ENCODE assay signal across 8 cellular contexts in the genomic region with DNA sequence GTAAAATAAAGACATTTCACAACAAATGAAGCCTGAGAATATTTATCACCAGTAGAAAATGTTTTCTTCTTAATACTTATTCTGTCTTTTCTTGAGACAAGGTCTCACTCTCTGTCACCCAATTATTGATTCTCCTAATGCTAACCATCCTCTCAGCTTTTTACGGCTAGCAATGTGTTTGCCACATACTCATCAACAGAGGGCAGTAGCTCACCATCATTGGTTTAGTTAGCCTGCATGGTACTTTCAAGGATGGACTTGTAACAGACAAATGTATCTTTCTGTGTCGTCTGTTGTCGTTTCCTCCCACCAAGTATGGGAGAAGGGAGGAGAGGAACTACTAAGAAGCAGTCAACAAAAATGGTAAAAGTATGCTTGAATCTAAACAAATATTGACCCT. TPM values are rescaled to one million over a fixed set of nuclear protein-coding genes. Genes with fewer than 3 reads are reported as not detected.
DNase-seq lines count a peak whose midpoint lies in the region; ATAC-seq, FAIRE-seq and TF ChIP-seq lines count a peak whose summit lies in the region.

No MANE protein-coding gene starts in this region.

- H3T11ph ChIP-seq in H9 (ENCODE audit: low read length): no peak overlapping the region

- peak; percentile 72 for TF ChIP-seq CTCF in GM06990 (IDR thresholded peaks at IDR 0.05; ENCODE audit: insufficient read depth, low read length, poor library complexity, severe bottlenecking)
- TF ChIP-seq CTCF in H9 (conservative IDR thresholded peaks at IDR 0.05): peak; percentile 87
- TF ChIP-seq CTCF in Panc1 (IDR thresholded peaks at IDR 0.05): peak; percentile 79
- TF ChIP-seq CTCF in K562 (IDR thresholded peaks at IDR 0.05 in 2 of 3, conservative IDR thresholded peaks at IDR 0.05 in 1 of 3; ENCODE audit: insufficient read depth in 2 of 3, low read depth in 1 of 3, low read length in 3 of 3): peak; percentile 56 to 79 (median 65)

- no peak overlapping the region; a peak in 1 of 5 replicates for H3K4me3 Mint-ChIP-seq in H9

- no peak overlapping the region for H2BK12ac ChIP-seq in H9 (ENCODE audit: insufficient read length, low read depth, low read length)

- H3K9me3 ChIP-seq in H9 (ENCODE audit: control insufficient read depth, low read depth, low read length) (no peaks in the 10 kb centered on the region), Panc1 (ENCODE audit: control insufficient read depth, insufficient read depth, low read depth, low read length) (no peaks in the 10 kb centered on the region), K562 (replicated peaks; ENCODE audit: control insufficient read depth, insufficient read depth, low read depth, low read length) (no peaks in the 10 kb centered on the region), iPS-18a (ENCODE audit: control insufficient read depth, low read depth, low read length) (no peaks in the 10 kb centered on the region)

- in situ Hi-C loops in ACHN (cut with HindIII; ENCODE audit: low pct_ligation_motif_present, low pct_unique_long_range_greater_than_20kb, low sequenced_read_pairs): no loop called here
- in situ Hi-C loops in Panc1 (cut with HindIII; ENCODE audit: low pct_unique_long_range_greater_than_20kb, low sequenced_read_pairs): no loop called here
- in situ Hi-C loops in K562 (cut with MboI): loop anchor here (25.0 kb wide), 1 partner anchor 859 kb away; a partner anchor contains a TSS

- CTCF ChIA-PET in Panc1 (lab: Charles Lee) (interaction anchor here (0.5 to 4.0 kb wide), 16 partner anchors 34 to 1943 kb away, joined by 3 to 90 read pairs (median 4); a partner anchor contains a TSS), K562 (lab: Yijun Ruan, JAX; ENCODE audit: low intra/inter-chr PET ratio) (interaction anchor here (0.6 to 4.7 kb wide), 8 partner anchors 54 to 590 kb away, joined by 3 to 93 read pairs (median 10); a partner anchor contains a TSS)

- POLR2A ChIA-PET in Panc1 (lab: Charles Lee): no interaction called here
- POLR2A ChIA-PET in K562 (lab: Yijun Ruan, JAX): interaction anchor here (0.6 to 1.7 kb wide), 5 partner anchors 148 to 257 kb away, joined by 3 to 4 read pairs (median 4); a partner anchor contains a TSS

- H2BK20ac ChIP-seq in H9 (ENCODE audit: low read depth, low read length, poor library complexity, severe bottlenecking): no peak overlapping the region

- peaks cover 23% of the 10 kb centered on the region for H3K27me3 Mint-ChIP-seq in H9 (ENCODE audit: low read depth)

- BruUV-seq in Panc1 (replicated peaks; lab: Mats Ljungman, UMichigan) (no TSS peak), K562 (replicated peaks; lab: Mats Ljungman, UMichigan) (no TSS peak)

- peaks cover 8 to 10% of the 10 kb centered on the region in 2 experiments for H3K4me1 Mint-ChIP-seq in H9

- peak; percentile 68 to 81 for TF ChIP-seq RAD21 in K562 (CRISPR knock-in tag; conservative IDR thresholded peaks at IDR 0.05 in 1 of 2, IDR thresholded peaks at IDR 0.05 in 1 of 2)

- H3K9me3 Mint-ChIP-seq in H9: no peaks in the 10 kb centered on the region; a peak in 1 of 5 replicates

- WGBS in H9 (ENCODE audit: extremely low coverage, insufficient read length, low lambda C conversion rate): no CpG with 5 or more reads among the region's 3 CpGs
- 0% methylated on average over 3 of the region's 3 CpGs for WGBS in K562 (ENCODE audit: insufficient coverage, low coverage, missing lambda C conversion rate)

- H3K9me1 ChIP-seq in K562 (ENCODE audit: control insufficient read depth, insufficient read depth, low read length): no peaks in the 10 kb centered on the region

- intact Hi-C loops in Panc1 (cut with micrococcal nuclease; ENCODE audit: unreplicated experiment): loop anchor here (1.0 to 10.0 kb wide), 6 partner anchors 54 to 594 kb away; no protein-coding TSS in a partner anchor
- intact Hi-C loops in K562 (cut with micrococcal nuclease): loop anchor here (1.0 kb wide), 1 partner anchor 590 kb away; no protein-coding TSS in a partner anchor

- no peak overlapping the region for H4K91ac ChIP-seq in H9 (ENCODE audit: insufficient read length, low read depth, low read length)

- H3K4me3 ChIP-seq in GM06990 (replicated peaks; ENCODE audit: low read depth, low read length) (no peak overlapping the region), Panc1 (ENCODE audit: low read depth in 2 of 2, low read length in 2 of 2) (no peak overlapping the region), K562 (no peak overlapping the region), iPS-18a (ENCODE audit: low read length) (peak overlapping the region; percentile 22)

- H3K79me1 ChIP-seq in H9 (ENCODE audit: insufficient read depth, low read depth, low read length, poor library complexity, severe bottlenecking): no peaks in the 10 kb centered on the region

- no peak overlapping the region for H3K18ac ChIP-seq in H9 (ENCODE audit: insufficient read length, low read depth, low read length)

- H3K4me1 ChIP-seq in H9 (ENCODE audit: insufficient read depth, low read length): 0 out of 2 replicates have a peak, but pooled peaks cover 2% of the 10 kb centered on the region
- peaks cover 7% of the 10 kb centered on the region for H3K4me1 ChIP-seq in Panc1 (ENCODE audit: control insufficient read depth, insufficient read depth, low read length)
- H3K4me1 ChIP-seq in K562 (replicated peaks in 1 of 2; ENCODE audit: control insufficient read depth in 2 of 2, insufficient read depth in 2 of 2, low read length in 2 of 2): no peaks in the 10 kb centered on the region
- peaks cover 6% of the 10 kb centered on the region for H3K4me1 ChIP-seq in iPS-18a (ENCODE audit: control insufficient read depth, low read depth, low read length)

- H3K27ac Mint-ChIP-seq in H9: no peak overlapping the region

- H4K20me1 ChIP-seq in H9 (ENCODE audit: control insufficient read depth, insufficient read depth, insufficient read length) (no peaks in the 10 kb centered on the region), K562 (replicated peaks; ENCODE audit: control insufficient read depth, insufficient read depth, low read length) (no peaks in the 10 kb centered on the region)

- no peaks in the 10 kb centered on the region for H3K36me3 ChIP-seq in GM06990 (ENCODE audit: control insufficient read depth, insufficient read depth, low read length)
- no peaks in the 10 kb centered on the region for H3K36me3 ChIP-seq in Panc1 (ENCODE audit: control insufficient read depth, insufficient read depth, low read length)
- H3K36me3 ChIP-seq in K562 (ENCODE audit: control insufficient read depth, insufficient read depth, low read length): no peaks in the 10 kb centered on the region
- no peaks in the 10 kb centered on the region for H3K36me3 ChIP-seq in iPS-18a (ENCODE audit: control insufficient read depth, low read depth, low read length)

- no peak overlapping the region for H2BK5ac ChIP-seq in H9 (ENCODE audit: insufficient read length, low read length)

- H2AFZ ChIP-seq in H9 (ENCODE audit: low read length) (no peak overlapping the region), K562 (ENCODE audit: low read depth, low read length) (no peak overlapping the region)

- H2BK120ac ChIP-seq in H9 (ENCODE audit: low read depth, low read length, poor library complexity, severe bottlenecking): no peak overlapping the region

- H3K4me2 ChIP-seq in H9 (ENCODE audit: insufficient read depth, insufficient read length, low read length) (no peak overlapping the region), K562 (ENCODE audit: insufficient read depth, low read length) (no peak overlapping the region)

- TF ChIP-seq POLR2A in K562 (conservative IDR thresholded peaks at IDR 0.05): no peak

- no peaks in the 10 kb centered on the region for H3K23me2 ChIP-seq in H9 (ENCODE audit: insufficient read length, low read depth, low read length, poor library complexity, severe bottlenecking)

- H3K36me3 Mint-ChIP-seq in H9 (ENCODE audit: insufficient read depth in 1 of 3, low read depth in 3 of 3): no peaks in the 10 kb centered on the region

- no peak overlapping the region for H2AK5ac ChIP-seq in H9 (ENCODE audit: insufficient read length, low read length)

- no peak overlapping the region for H4K8ac ChIP-seq in H9 (replicated peaks; ENCODE audit: insufficient read length, low read depth, low read length)

- H3K27ac ChIP-seq in H9 (ENCODE audit: insufficient read length, low read depth, low read length) (no peak overlapping the region), Panc1 (ENCODE audit: low read length) (no peak overlapping the region), K562 (ENCODE audit: extremely low read depth, low read depth, low read length) (no peak overlapping the region), iPS-18a (ENCODE audit: low read length) (no peak overlapping the region)

- FAIRE-seq in K562 (lab: Jason Lieb, UNC): peak; percentile 85

- no peaks in the 10 kb centered on the region for H3K27me3 ChIP-seq in GM06990 (replicated peaks; ENCODE audit: control insufficient read depth, insufficient read depth, low read length)
- peaks cover 3% of the 10 kb centered on the region; the same call in 1 of the 2 replicates for H3K27me3 ChIP-seq in H9 (ENCODE audit: insufficient read depth, low read length)
- H3K27me3 ChIP-seq in Panc1 (ENCODE audit: control insufficient read depth, insufficient read depth, low read length): peaks cover 2% of the 10 kb centered on the region; the same call in 1 of the 2 replicates
- H3K27me3 ChIP-seq in K562 (ENCODE audit: control insufficient read depth in 2 of 2, insufficient read depth in 2 of 2, low read length in 2 of 2): no peaks in the 10 kb centered on the region
- H3K27me3 ChIP-seq in iPS-18a (ENCODE audit: control insufficient read depth, insufficient read depth, low read length): peaks cover 17% of the 10 kb centered on the region

- no peak overlapping the region for H3K56ac ChIP-seq in H9 (ENCODE audit: insufficient read length, low read depth, low read length)

- no peaks in the 10 kb centered on the region for H3K79me2 ChIP-seq in H9 (ENCODE audit: insufficient read depth, low read length)
- H3K79me2 ChIP-seq in K562 (ENCODE audit: control insufficient read depth, insufficient read depth, low read length): no peaks in the 10 kb centered on the region

- no peak overlapping the region for H3K9ac ChIP-seq in H9 (ENCODE audit: extremely low read depth, insufficient read length, low read length)
- no peak overlapping the region for H3K9ac ChIP-seq in K562 (ENCODE audit: insufficient read depth in 1 of 2, low read depth in 2 of 2, low read length in 2 of 2)
- no peak overlapping the region for H3K9ac ChIP-seq in iPS-18a (ENCODE audit: low read length)

- no peak overlapping the region for H2BK15ac ChIP-seq in H9 (ENCODE audit: low read depth, low read length)

- no peak overlapping the region for H3K4ac ChIP-seq in H9 (ENCODE audit: low read depth, low read length)

- no peak for TF ChIP-seq EP300 in K562 (IDR thresholded peaks at IDR 0.05; ENCODE audit: low read length)

- ATAC-seq in Panc1: peak; percentile 83
- peak; percentile 84 for ATAC-seq in K562

- H4K5ac ChIP-seq in H9 (ENCODE audit: insufficient read length, low read depth, low read length): no peak overlapping the region

- peak; percentile 70 for DNase-seq in ACHN
- peak; percentile 24 for DNase-seq in GM06990 (ENCODE audit: extremely low read depth, insufficient read length)
- peak; percentile 52 for DNase-seq in H9
- peak; percentile 71 to 74 for DNase-seq in Kasumi-1 (lab: John Stamatoyannopoulos, UW)
- DNase-seq in Panc1 (ENCODE audit: low read depth, low spot score): peak; percentile 52
- peak; percentile 29 to 66 (median 36) for DNase-seq in K562 (ENCODE audit: extremely low read depth in 1 of 4, low spot score in 3 of 4)
- peak; percentile 54 for DNase-seq in stimulated activated CD4-positive, alpha-beta T cell treated with anti-CD3 and anti-CD28 coated beads, Interleukin-4, amount 100 ng/mL, for 24 hours

- H3K23ac ChIP-seq in H9 (ENCODE audit: insufficient read length, low read depth, low read length): no peak overlapping the region

- no peak overlapping the region for H3K14ac ChIP-seq in H9 (ENCODE audit: insufficient read depth, low read length)

RNA-seq across cellular contexts. Expression of a gene that starts 5.9 kb away (rescaled TPM):
- total RNA-seq in H9 (2021) (44.5 and 45.0 TPM in 2 replicates), Panc1 (2021; ENCODE audit: unreplicated experiment) (49.3 TPM), K562 (2014; rRNA removed) (14.3 and 16.6 TPM in 2 replicates), K562 (2014; rRNA removed; fragmentation: Illumina TruSeq; extraction: Trizol) (19.6 and 21.1 TPM in 2 replicates), K562 (2015; rRNA removed; fragmentation: Illumina TruSeq; extraction: Trizol) (16.2 and 16.9 TPM in 2 replicates), K562 (2021) (20.4 and 22.3 TPM in 2 replicates)
- 32.1 TPM for polyA plus RNA-seq in Panc1 (2012; ENCODE audit: insufficient read length)
- total RNA-seq in K562 (2011; cell fraction: chromatin; rRNA removed; ENCODE audit: low replicate concordance): 9.4 and 10.8 TPM in 2 replicates
- 4.8 and 5.4 TPM in 2 replicates for total RNA-seq in K562 (2011; cell fraction: nucleolus; rRNA removed)
- 6.2 and 8.3 TPM in 2 replicates for total RNA-seq in K562 (2011; cell fraction: nucleoplasm; rRNA removed)
- polyA plus RNA-seq in K562 (2011; rRNA removed) (25.5 and 29.7 TPM in 2 replicates), K562 (2014; fragmentation: Illumina TruSeq; extraction: Trizol) (19.1 and 22.6 TPM in 2 replicates), K562 (2014; fragmentation: Nextera tagmentation; extraction: Ambion mirVana) (1 to 10 TPM in 1 of 2 experiments, under 1 TPM in 1; 0.96 to 3.0 TPM), K562 (2014; rRNA removed) (11.8 and 14.0 TPM in 2 replicates)
- polyA plus RNA-seq in K562 (2011; cell fraction: cytosol; rRNA removed): 17.7 and 23.5 TPM in 2 replicates
- polyA plus RNA-seq in K562 (2011; cell fraction: nucleus; rRNA removed): 9.3 and 13.1 TPM in 2 replicates
- polyA plus RNA-seq in K562 (2012): 15.9 and 16.2 TPM in 2 replicates
- 47.9 and 52.7 TPM in 2 replicates for polyA minus RNA-seq in K562 (2011; rRNA and poly(A)+ RNA removed)
- polyA minus RNA-seq in K562 (2011; cell fraction: cytosol; rRNA and poly(A)+ RNA removed): 15.9 and 19.4 TPM in 2 replicates
- 3.0 and 5.9 TPM in 2 replicates for polyA minus RNA-seq in K562 (2011; cell fraction: nucleus; rRNA and poly(A)+ RNA removed)
